8 cellular contexts compared by ENCODE assay signal in genomic region chr9:3732077-3733038, GRCh38.
DNase-seq lines count a peak whose midpoint lies in the region; ATAC-seq, FAIRE-seq and TF ChIP-seq lines count a peak whose summit lies in the region.

No MANE protein-coding gene starts in this region.

- ATAC-seq in GM19328 (IDR thresholded peaks at IDR 0.05; ENCODE audit: unreplicated experiment) (peak; percentile 90), HG03280 (IDR thresholded peaks at IDR 0.05; ENCODE audit: unreplicated experiment) (peak; percentile 92), mucosa of descending colon (peak; percentile 99)

- no peaks in the 10 kb centered on the region for H3K79me2 ChIP-seq in endothelial cell of umbilical vein (ENCODE audit: control insufficient read depth, insufficient read depth, low read length)

- intact Hi-C loops in endothelial cell of umbilical vein (cut with micrococcal nuclease), result loop anchor here (1.0 to 5.0 kb wide), 12 partner anchors 265 to 875 kb away; no protein-coding TSS in a partner anchor
- intact Hi-C loops in mucosa of descending colon (cut with DNase I, micrococcal nuclease), result loop anchor here in 1 of 2 donors (10.0 kb wide), 1 partner anchor 602 kb away; no protein-coding TSS in a partner anchor

- DNase-seq in D341Med (ENCODE audit: low spot score) (peak; percentile 70), NCI-H2171 (lab: John Stamatoyannopoulos, UW) (peak; percentile 57), endothelial cell of umbilical vein (ENCODE audit: low read depth, low spot score) (peak; percentile 88), mucosa of descending colon (peak in 1 of 3 donors; percentile 84), tibial nerve (ENCODE audit: low spot score in 2 of 2) (peak in 1 of 2 donors; percentile 72)

- no peak overlapping the region for H3K9ac ChIP-seq in endothelial cell of umbilical vein (replicated peaks; ENCODE audit: extremely low read depth, insufficient read depth, low read length)

- peaks cover 0 to 2% of the 10 kb centered on the region in 2 experiments for H3K27me3 ChIP-seq in endothelial cell of umbilical vein (ENCODE audit: control insufficient read depth in 2 of 2, insufficient read depth in 2 of 2, low read length in 2 of 2)
- H3K27me3 ChIP-seq in tibial nerve, result no peaks in the 10 kb centered on the region

- no peak overlapping the region for H3K27ac ChIP-seq in VCaP
- H3K27ac ChIP-seq in endothelial cell of umbilical vein (ENCODE audit: insufficient read depth, low read depth, low read length), result no peak overlapping the region
- H3K27ac ChIP-seq in tibial nerve, result peak overlapping the region in 3 of 4 donors; percentile 48 to 73 (median 60)

- 27 to 31% methylated on average over 7 of the region's 7 CpGs for WGBS in tibial nerve, 2 donors

- peak overlapping the region; percentile 34 for H3K4me2 ChIP-seq in endothelial cell of umbilical vein (ENCODE audit: insufficient read depth, low read length)

- POLR2A ChIA-PET in endothelial cell of umbilical vein (lab: Charles Lee), result no interaction called here

- CTCF ChIA-PET in endothelial cell of umbilical vein (lab: Charles Lee), result interaction anchor here (0.6 to 4.3 kb wide), 24 partner anchors 144 to 875 kb away, joined by 3 to 45 read pairs (median 6); partner anchors contain the start of gene GLIS3

- no TSS peak for BruUV-seq in endothelial cell of umbilical vein (replicated peaks; lab: Mats Ljungman, UMichigan)

- no peak overlapping the region for H3K4me3 ChIP-seq in endothelial cell of umbilical vein (replicated peaks in 1 of 3; ENCODE audit: insufficient read depth in 1 of 3, low read depth in 1 of 3, low read length in 3 of 3)
- H3K4me3 ChIP-seq in mucosa of descending colon, result no peak overlapping the region
- H3K4me3 ChIP-seq in tibial nerve, result peak overlapping the region in 1 of 4 donors; percentile 9

- peak; percentile 77 for FAIRE-seq in endothelial cell of umbilical vein (lab: Jason Lieb, UNC)

- dilution Hi-C loops in endothelial cell of umbilical vein (cut with MboI; ENCODE audit: extremely low pct_ligation_motif_present, low sequenced_read_pairs), result no loop called here

- H3K4me1 ChIP-seq in endothelial cell of umbilical vein (ENCODE audit: control insufficient read depth, extremely low read depth, insufficient read depth, low read length) (no peaks in the 10 kb centered on the region), mucosa of descending colon (ENCODE audit: low read depth) (no peaks in the 10 kb centered on the region), tibial nerve (peaks cover 0 to 20% (median 0%) of the 10 kb centered on the region in 4 donors)

- TF ChIP-seq POLR2A in endothelial cell of umbilical vein (IDR thresholded peaks at IDR 0.05; ENCODE audit: low read depth, low read length), result no peak
- no peak for TF ChIP-seq POLR2A in tibial nerve (IDR thresholded peaks at IDR 0.05)

- no peaks in the 10 kb centered on the region for H4K20me1 ChIP-seq in endothelial cell of umbilical vein (replicated peaks; ENCODE audit: control insufficient read depth, extremely low read depth, insufficient read depth, low read length)

- H3K9me1 ChIP-seq in endothelial cell of umbilical vein (replicated peaks; ENCODE audit: control insufficient read depth, extremely low read depth, insufficient read depth, low read length), result no peaks in the 10 kb centered on the region

- no peak for TF ChIP-seq EP300 in tibial nerve (IDR thresholded peaks at IDR 0.05)

- peak overlapping the region; percentile 68 for H2AFZ ChIP-seq in endothelial cell of umbilical vein (ENCODE audit: low read depth, low read length)

- peak; percentile 87 for TF ChIP-seq CTCF in VCaP (conservative IDR thresholded peaks at IDR 0.05)
- TF ChIP-seq CTCF in endothelial cell of umbilical vein (IDR thresholded peaks at IDR 0.05; ENCODE audit: extremely low read depth in 1 of 2, insufficient read depth in 1 of 2, low read depth in 1 of 2, low read length in 2 of 2), result peak; percentile 58 to 66
- TF ChIP-seq CTCF in mucosa of descending colon (IDR thresholded peaks at IDR 0.05), result peak; percentile 40
- TF ChIP-seq CTCF in tibial nerve (IDR thresholded peaks at IDR 0.05), result peak; percentile 46 to 79 (median 73)

- no peaks in the 10 kb centered on the region for H3K9me3 ChIP-seq in endothelial cell of umbilical vein (replicated peaks; ENCODE audit: control insufficient read depth, insufficient read depth, low read length)
- no peaks in the 10 kb centered on the region for H3K9me3 ChIP-seq in mucosa of descending colon
- no peaks in the 10 kb centered on the region for H3K9me3 ChIP-seq in tibial nerve

- H3K36me3 ChIP-seq in endothelial cell of umbilical vein (ENCODE audit: control insufficient read depth in 2 of 2, extremely low read depth in 1 of 2, insufficient read depth in 2 of 2, low read length in 2 of 2) (no peaks in the 10 kb centered on the region), mucosa of descending colon (ENCODE audit: low read depth) (no peaks in the 10 kb centered on the region), tibial nerve (no peaks in the 10 kb centered on the region)

TF ChIP-seq in endothelial cell of umbilical vein, 7 proteins besides CTCF, POLR2A, EP300 and RAD21:
- TF ChIP-seq POLR2AphosphoS5 (IDR thresholded peaks at IDR 0.05; ENCODE audit: insufficient read depth, low read depth, low read length) (no peak), EZH2 (IDR thresholded peaks at IDR 0.05; ENCODE audit: borderline replicate concordance, low read depth, low read length, severe bottlenecking) (no peak), FOS (IDR thresholded peaks at IDR 0.05; ENCODE audit: borderline replicate concordance, insufficient read depth, low read length) (peak; percentile 37)

Comparison
In these comparisons a context has a peak if more than half of its experiments do, and no peak if none do; other contexts are left out.
1. H3K27ac ChIP-seq: peak in tibial nerve (3 of 4); none in VCaP (single experiment) and endothelial cell of umbilical vein (single experiment).
2. Peak in every context shown above with its lines, with median percentiles within 50 percentile points of each other: ATAC-seq and CTCF ChIP-seq.